12 cellular contexts compared by ENCODE assay signal in genomic region chr1:30879126-30879786, GRCh38. TPM values are rescaled to one million over a fixed set of nuclear protein-coding genes. Genes with fewer than 3 reads are reported as not detected.
DNase-seq lines count a peak whose midpoint lies in the region; ATAC-seq and TF ChIP-seq lines count a peak whose summit lies in the region.
"Had no signal": no experiment of that assay in that cellular context is flagged by ENCODE, and none has a peak within 500 bp of the region (broad histone marks: within the 10 kb centered on the region; RNA-seq: fewer than 3 reads in every experiment).

No MANE protein-coding gene starts in this region.

- no peaks in the 10 kb centered on the region for H3F3A ChIP-seq in SK-N-SH (replicated peaks; ENCODE audit: insufficient read depth)

- in situ Hi-C loops in transverse colon (cut with MboI; ENCODE audit: low pct_ligation_motif_present in 1 of 4, low pct_unique_long_range_greater_than_20kb in 1 of 4, low sequenced_read_pairs in 3 of 4), result no loop called here

- intact Hi-C loops in transverse colon (cut with DNase I; ENCODE audit: low total_unique reads), result no loop called here
- intact Hi-C loops in mucosa of descending colon (cut with DNase I, micrococcal nuclease), result no loop called here

- H3K79me2 ChIP-seq in SK-N-SH (ENCODE audit: insufficient read depth) (peaks cover 20% of the 10 kb centered on the region), hepatocyte (peaks cover 6% of the 10 kb centered on the region)

- H3K27ac ChIP-seq in SK-N-SH (ENCODE audit: low read depth in 2 of 2, low read length in 1 of 2) (no peak overlapping the region), hepatocyte (peak overlapping the region; percentile 87), transverse colon (peak overlapping the region; percentile 60 to 83 (median 64))

- peaks cover 0 to 10% of the 10 kb centered on the region in 2 experiments for H3K36me3 ChIP-seq in SK-N-SH (replicated peaks in 1 of 2; ENCODE audit: control insufficient read depth in 1 of 2, insufficient read depth in 2 of 2, low read length in 1 of 2)
- peaks cover 6% of the 10 kb centered on the region for H3K36me3 ChIP-seq in adipocyte (ENCODE audit: control insufficient read depth, insufficient read depth, low read length, severe bottlenecking)
- no peaks in the 10 kb centered on the region for H3K36me3 ChIP-seq in hepatocyte (replicated peaks; ENCODE audit: insufficient read depth, low read depth)
- no peaks in the 10 kb centered on the region for H3K36me3 ChIP-seq in transverse colon
- no peaks in the 10 kb centered on the region for H3K36me3 ChIP-seq in mucosa of descending colon (ENCODE audit: low read depth)

- CTCF ChIA-PET in SK-N-SH (lab: Yijun Ruan, JAX), result interaction anchor here (0.8 to 3.1 kb wide), 2 partner anchors 32 to 78 kb away, joined by 3 to 15 read pairs; no protein-coding TSS in a partner anchor

- H3K4me1 ChIP-seq in SK-N-SH (ENCODE audit: control insufficient read depth in 1 of 2, insufficient read depth in 2 of 2, low read depth in 1 of 2, low read length in 1 of 2), result peaks cover 8 to 16% of the 10 kb centered on the region in 2 experiments; a peak in 2 of 4 replicates
- peaks cover 22% of the 10 kb centered on the region for H3K4me1 ChIP-seq in adipocyte (ENCODE audit: control insufficient read depth, insufficient read depth, low read length)
- peaks cover 11% of the 10 kb centered on the region for H3K4me1 ChIP-seq in hepatocyte (ENCODE audit: insufficient read depth)
- H3K4me1 ChIP-seq in transverse colon, result peaks cover 6 to 38% (median 21%) of the 10 kb centered on the region in 4 donors
- peaks cover 2% of the 10 kb centered on the region for H3K4me1 ChIP-seq in mucosa of descending colon (ENCODE audit: low read depth)

- H3K9me2 ChIP-seq in SK-N-SH (no peaks in the 10 kb centered on the region), hepatocyte (replicated peaks; ENCODE audit: insufficient read depth) (no peaks in the 10 kb centered on the region)

- POLR2A ChIA-PET in SK-N-SH (lab: Yijun Ruan, JAX), result no interaction called here

- ATAC-seq in SK-N-SH treated with all-trans-retinoic acid at 6 μM for 48 hours (peak; percentile 12; the same call in 2 of the 3 replicates), mucosa of descending colon (no peak)
- ATAC-seq: activated T-cell treated with anti-CD3 and anti-CD28 coated beads, Interleukin-2, amount 50 U/mL, for 72 hours had no signal

- WGBS in SK-N-SH (ENCODE audit: low lambda C conversion rate), result 59% methylated on average over 4 of the region's 4 CpGs
- 56% methylated on average over 4 of the region's 4 CpGs for WGBS in hepatocyte (ENCODE audit: low lambda C conversion rate, missing lambda C conversion rate)
- 25% methylated on average over 4 of the region's 4 CpGs; no CpG with 5 or more reads in 1 of the 2 donors for whole genome bisulfite sequencing in transverse colon (ENCODE audit: low coverage in 1 of 2), 2 donors

- no peaks in the 10 kb centered on the region for H3K27me3 ChIP-seq in SK-N-SH (ENCODE audit: insufficient read depth)
- H3K27me3 ChIP-seq in adipocyte (replicated peaks; ENCODE audit: control insufficient read depth, insufficient read depth, low read length), result no peaks in the 10 kb centered on the region
- no peaks in the 10 kb centered on the region for H3K27me3 ChIP-seq in hepatocyte
- H3K27me3 ChIP-seq in transverse colon, result no peaks in the 10 kb centered on the region

- no peak overlapping the region for H2AFZ ChIP-seq in SK-N-SH (ENCODE audit: low read depth)
- H2AFZ ChIP-seq in hepatocyte, result no peak overlapping the region

- H4K20me1 ChIP-seq in SK-N-SH (ENCODE audit: insufficient read depth) (peaks cover 53% of the 10 kb centered on the region), hepatocyte (ENCODE audit: insufficient read depth, poor library complexity, severe bottlenecking) (no peaks in the 10 kb centered on the region)

- no peak overlapping the region for H3K4me3 ChIP-seq in SK-N-SH (ENCODE audit: low read depth in 2 of 2, low read length in 1 of 2)
- no peak overlapping the region for H3K4me3 ChIP-seq in adipocyte (ENCODE audit: low read length)
- no peak overlapping the region for H3K4me3 ChIP-seq in hepatocyte
- no peak overlapping the region for H3K4me3 ChIP-seq in transverse colon
- H3K4me3 ChIP-seq in mucosa of descending colon, result no peak overlapping the region

- TF ChIP-seq CTCF in SK-N-SH (IDR thresholded peaks at IDR 0.05) (no peak), hepatocyte (IDR thresholded peaks at IDR 0.05; ENCODE audit: poor library complexity) (no peak), transverse colon (IDR thresholded peaks at IDR 0.05) (no peak), mucosa of descending colon (IDR thresholded peaks at IDR 0.05) (no peak)

- no peak for TF ChIP-seq POLR2A in transverse colon (IDR thresholded peaks at IDR 0.05)

- H3K9me3 ChIP-seq in SK-N-SH (no peaks in the 10 kb centered on the region), adipocyte (ENCODE audit: control insufficient read depth, low read length) (no peaks in the 10 kb centered on the region), hepatocyte (ENCODE audit: low read depth) (no peaks in the 10 kb centered on the region), transverse colon (no peaks in the 10 kb centered on the region), mucosa of descending colon (no peaks in the 10 kb centered on the region)

- no peak overlapping the region for H3K4me2 ChIP-seq in SK-N-SH
- no peak overlapping the region for H3K4me2 ChIP-seq in hepatocyte

- no peak for TF ChIP-seq RAD21 in SK-N-SH (IDR thresholded peaks at IDR 0.05; ENCODE audit: low read length)

- DNase-seq in SK-N-SH (no peak), adipocyte (ENCODE audit: low read depth) (peak; percentile 48), hepatocyte (ENCODE audit: low spot score) (no peak), transverse colon (no peak), RPMI8226 (no peak), mucosa of descending colon (no peak)
- DNase-seq in stimulated activated CD4-positive, alpha-beta T cell treated with anti-CD3 and anti-CD28 coated beads, Interleukin-2, amount 100 ng/mL, for 24 hours, result no peak
- DNase-seq: activated T-cell treated with anti-CD3 and anti-CD28 coated beads, Interleukin-2, amount 50 U/mL, for 72 hours; aorta; MV-4-11; stimulated activated CD4-positive, alpha-beta T cell treated with anti-CD3 and anti-CD28 coated beads, Interleukin-15, amount 100 ng/mL, for 24 hours had no signal

- TF ChIP-seq EP300 in SK-N-SH (IDR thresholded peaks at IDR 0.05; ENCODE audit: borderline replicate concordance in 1 of 2, low read depth in 1 of 2, low read length in 1 of 2), result no peak
- no peak for TF ChIP-seq EP300 in transverse colon (IDR thresholded peaks at IDR 0.05; ENCODE audit: low read depth)

- H3K9ac ChIP-seq in SK-N-SH (no peak overlapping the region), adipocyte (ENCODE audit: low read length) (no peak overlapping the region)

TF ChIP-seq in SK-N-SH treated with all-trans-retinoic acid at 6 μM for 48 hours, 23 proteins besides CTCF, POLR2A, EP300 and RAD21:
- TF ChIP-seq PPARA (CRISPR knock-in tag; IDR thresholded peaks at IDR 0.05; ENCODE audit: borderline replicate concordance) (no peak), POU6F1 (CRISPR knock-in tag; IDR thresholded peaks at IDR 0.05; ENCODE audit: borderline replicate concordance, low read depth) (no peak)

TF ChIP-seq in SK-N-SH, 30 proteins besides CTCF, POLR2A, EP300 and RAD21 (continues in another document):
- TF ChIP-seq CHD2 (IDR thresholded peaks at IDR 0.05; ENCODE audit: low read length, partially characterized antibody), result no peak
- TF ChIP-seq MEF2A (IDR thresholded peaks at IDR 0.05; ENCODE audit: borderline replicate concordance, low read depth), result no peak
- no peak for TF ChIP-seq TEAD4 (IDR thresholded peaks at IDR 0.05; ENCODE audit: borderline replicate concordance, insufficient read depth)
- no peak for TF ChIP-seq PBX3 (IDR thresholded peaks at IDR 0.05)
- no peak for TF ChIP-seq FOXM1 (IDR thresholded peaks at IDR 0.05; ENCODE audit: low read depth)
- no peak for TF ChIP-seq RFX5 (IDR thresholded peaks at IDR 0.05; ENCODE audit: low read length)
- TF ChIP-seq ELF1 (IDR thresholded peaks at IDR 0.05), result no peak
- no peak for TF ChIP-seq ZBTB33 (IDR thresholded peaks at IDR 0.05; ENCODE audit: borderline replicate concordance, low read depth)
- no peak for TF ChIP-seq FOSL2 (IDR thresholded peaks at IDR 0.05; ENCODE audit: borderline replicate concordance, low read depth)

RNA-seq across cellular contexts. Expression of gene SDC3, which starts 29.3 kb away (rescaled TPM):
- polyA plus RNA-seq in SK-N-SH (2012; rRNA removed) (16.2 and 18.8 TPM in 2 replicates), hepatocyte (51.0 and 60.0 TPM in 2 replicates)
- polyA plus RNA-seq in SK-N-SH (2012; cell fraction: cytosol; rRNA removed), result 14.0 and 19.2 TPM in 2 replicates
- polyA plus RNA-seq in SK-N-SH (2012; cell fraction: nucleus; rRNA removed), result 17.4 and 19.3 TPM in 2 replicates
- total RNA-seq in hepatocyte (28.6 and 33.5 TPM in 2 replicates), transverse colon (10 to 100 TPM in 3 of 4 donors, 1 to 10 TPM in 1; 7.9 to 35.4 (median 10.1) TPM), mucosa of descending colon (10 to 100 TPM in 2 of 3 donors, 1 to 10 TPM in 1; 9.8 to 81.6 (median 17.2) TPM)

Comparison
In these comparisons a context has a peak if more than half of its experiments do, and no peak if none do; other contexts are left out.
1. H3K27ac ChIP-seq: peak in hepatocyte (single experiment) and transverse colon (4 of 4); none in SK-N-SH (0 of 2).